ENCODE assay signal across 1 cellular context in genomic region chr17:57970706-57971105, GRCh38.
TF ChIP-seq lines count a peak whose summit lies in the region.

No MANE protein-coding gene starts in this region.

TF ChIP-seq in SK-N-SH treated with all-trans-retinoic acid at 6 μM for 48 hours, 23 proteins besides CTCF, POLR2A, EP300 and RAD21:
- TF ChIP-seq TCF4 (CRISPR knock-in tag; IDR thresholded peaks at IDR 0.05; ENCODE audit: borderline replicate concordance) (0 out of 2 replicates have a peak, but pooled peaks have one; percentile 21), ZNF8 (CRISPR knock-in tag; IDR thresholded peaks at IDR 0.05) (no peak)
